Comparison of ENCODE assay signal across 9 cellular contexts in the genomic region with DNA sequence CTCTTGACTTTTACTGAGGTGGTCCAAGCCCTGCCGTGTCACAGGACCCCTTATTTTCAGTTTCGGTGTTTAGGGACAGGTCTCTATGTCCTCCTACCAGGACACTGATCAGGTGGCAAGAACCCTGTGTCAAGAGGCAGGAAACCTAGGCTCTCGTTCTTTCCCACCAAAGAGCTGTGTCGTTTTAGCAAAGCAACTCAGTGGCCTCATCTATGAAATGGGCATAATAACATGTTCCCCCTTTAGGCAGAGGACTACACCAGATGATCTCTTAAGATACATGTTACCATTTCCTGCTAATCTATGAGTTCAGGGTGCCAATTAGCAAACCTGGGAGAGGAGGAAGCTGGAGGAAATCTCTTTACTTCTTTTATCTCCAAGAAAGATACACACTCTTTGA. TPM values are rescaled to one million over a fixed set of nuclear protein-coding genes. Genes with fewer than 3 reads are reported as not detected.
DNase-seq lines count a peak whose midpoint lies in the region; ATAC-seq and TF ChIP-seq lines count a peak whose summit lies in the region.
"Had no signal": no experiment of that assay in that cellular context is flagged by ENCODE, and none has a peak within 500 bp of the region (broad histone marks: within the 10 kb centered on the region; RNA-seq: fewer than 3 reads in every experiment).

No MANE protein-coding gene starts in this region.

- DNase-seq in GM12865 (ENCODE audit: low read depth) (no peak), left lung (no peak), T-helper 9 cell (no peak)
- DNase-seq in stimulated activated naive CD8-positive, alpha-beta T cell treated with anti-CD3 and anti-CD28 coated beads, Interleukin-15, amount 100 ng/mL, for 72 hours, result no peak
- DNase-seq in activated CD4-positive, alpha-beta T cell treated with anti-CD3 and anti-CD28 coated beads, Interleukin-2, amount 50 U/mL, for 48 hours, result no peak
- DNase-seq: NCI-H1436; stimulated activated CD4-positive, alpha-beta T cell treated with anti-CD3 and anti-CD28 coated beads, Interleukin-15, amount 100 ng/mL, for 24 hours had no signal

- no peaks in the 10 kb centered on the region for H3K9me3 ChIP-seq in left lung

- peak overlapping the region; percentile 90 to 95 for H3K27ac ChIP-seq in left lung

- no peak overlapping the region for H3K27ac Mint-ChIP-seq in activated T-helper 17 cell treated with anti-CD3 and anti-CD28 coated beads, Interleukin-2, amount 50 U/mL, for 72 hours
- no peak overlapping the region for H3K27ac Mint-ChIP-seq in stimulated activated naive CD8-positive, alpha-beta T cell treated with anti-CD3 and anti-CD28 coated beads, Interleukin-15, amount 100 ng/mL, for 72 hours

- no peaks in the 10 kb centered on the region for H3K9me3 Mint-ChIP-seq in activated T-helper 17 cell treated with anti-CD3 and anti-CD28 coated beads, Interleukin-2, amount 50 U/mL, for 72 hours
- no peaks in the 10 kb centered on the region for H3K9me3 Mint-ChIP-seq in stimulated activated naive CD8-positive, alpha-beta T cell treated with anti-CD3 and anti-CD28 coated beads, Interleukin-15, amount 100 ng/mL, for 72 hours

- peaks cover 18 to 88% of the 10 kb centered on the region in 2 donors for H3K4me1 ChIP-seq in left lung

- H3K36me3 ChIP-seq in left lung, result no peaks in the 10 kb centered on the region

- H3K36me3 Mint-ChIP-seq in activated T-helper 17 cell treated with anti-CD3 and anti-CD28 coated beads, Interleukin-2, amount 50 U/mL, for 72 hours (ENCODE audit: low read depth), result no peaks in the 10 kb centered on the region

- intact Hi-C loops in left lung (cut with DNase I), result no loop called here

- peak overlapping the region; percentile 86 for H3K4me3 ChIP-seq in GM12865 (ENCODE audit: low read depth, low read length)
- peak overlapping the region; percentile 61 to 77 for H3K4me3 ChIP-seq in left lung

- peaks cover 4% of the 10 kb centered on the region for H3K4me1 Mint-ChIP-seq in activated T-helper 17 cell treated with anti-CD3 and anti-CD28 coated beads, Interleukin-2, amount 50 U/mL, for 72 hours
- H3K4me1 Mint-ChIP-seq in stimulated activated naive CD8-positive, alpha-beta T cell treated with anti-CD3 and anti-CD28 coated beads, Interleukin-15, amount 100 ng/mL, for 72 hours, result peaks cover 50% of the 10 kb centered on the region

- H3K4me3 Mint-ChIP-seq in activated T-helper 17 cell treated with anti-CD3 and anti-CD28 coated beads, Interleukin-2, amount 50 U/mL, for 72 hours, result peak overlapping the region; percentile 69
- peak overlapping the region; percentile 43 to 54 for H3K4me3 Mint-ChIP-seq in stimulated activated naive CD8-positive, alpha-beta T cell treated with anti-CD3 and anti-CD28 coated beads, Interleukin-15, amount 100 ng/mL, for 72 hours

- no peaks in the 10 kb centered on the region for H3K27me3 ChIP-seq in left lung

- H3K27me3 Mint-ChIP-seq in activated T-helper 17 cell treated with anti-CD3 and anti-CD28 coated beads, Interleukin-2, amount 50 U/mL, for 72 hours, result peaks cover 75% of the 10 kb centered on the region
- peaks cover 98% of the 10 kb centered on the region for H3K27me3 Mint-ChIP-seq in stimulated activated naive CD8-positive, alpha-beta T cell treated with anti-CD3 and anti-CD28 coated beads, Interleukin-15, amount 100 ng/mL, for 72 hours

- no peak for TF ChIP-seq CTCF in GM12865 (IDR thresholded peaks at IDR 0.05; ENCODE audit: insufficient read depth, low read depth, low read length, missing control alignments)
- no peak for TF ChIP-seq CTCF in left lung (IDR thresholded peaks at IDR 0.05)

- no peak for ATAC-seq in activated T-helper 17 cell treated with anti-CD3 and anti-CD28 coated beads, Interleukin-2, amount 50 U/mL, for 72 hours (replicated peaks)
- no peak for ATAC-seq in left lung
- ATAC-seq in stimulated activated naive CD8-positive, alpha-beta T cell treated with anti-CD3 and anti-CD28 coated beads, Interleukin-15, amount 100 ng/mL, for 72 hours, result no peak
- no peak for ATAC-seq in GM21526 (IDR thresholded peaks at IDR 0.05; ENCODE audit: low FRiP score, unreplicated experiment)

RNA-seq across cellular contexts. Expression of gene RAB31, which starts 1.9 kb away (rescaled TPM):
- under 1 TPM; 0.08 to 0.69 TPM for total RNA-seq in activated T-helper 17 cell treated with anti-CD3 and anti-CD28 coated beads, Interleukin-2, amount 50 U/mL, for 72 hours
- total RNA-seq in left lung, result 100 to 1,000 TPM; 115 to 135 TPM

Comparison
In these comparisons a context has a peak if more than half of its experiments do, and no peak if none do; other contexts are left out.
1. RNA of gene RAB31, which starts 1.9 kb away (total RNA-seq): 115 to 135 TPM in left lung; 0.08 to 0.69 TPM in activated T-helper 17 cell treated with anti-CD3 and anti-CD28 coated beads, Interleukin-2, amount 50 U/mL, for 72 hours; every median in the first group is over 10 times any median in the second.